Comparison of ENCODE assay signal across 13 cellular contexts in the genomic region with DNA sequence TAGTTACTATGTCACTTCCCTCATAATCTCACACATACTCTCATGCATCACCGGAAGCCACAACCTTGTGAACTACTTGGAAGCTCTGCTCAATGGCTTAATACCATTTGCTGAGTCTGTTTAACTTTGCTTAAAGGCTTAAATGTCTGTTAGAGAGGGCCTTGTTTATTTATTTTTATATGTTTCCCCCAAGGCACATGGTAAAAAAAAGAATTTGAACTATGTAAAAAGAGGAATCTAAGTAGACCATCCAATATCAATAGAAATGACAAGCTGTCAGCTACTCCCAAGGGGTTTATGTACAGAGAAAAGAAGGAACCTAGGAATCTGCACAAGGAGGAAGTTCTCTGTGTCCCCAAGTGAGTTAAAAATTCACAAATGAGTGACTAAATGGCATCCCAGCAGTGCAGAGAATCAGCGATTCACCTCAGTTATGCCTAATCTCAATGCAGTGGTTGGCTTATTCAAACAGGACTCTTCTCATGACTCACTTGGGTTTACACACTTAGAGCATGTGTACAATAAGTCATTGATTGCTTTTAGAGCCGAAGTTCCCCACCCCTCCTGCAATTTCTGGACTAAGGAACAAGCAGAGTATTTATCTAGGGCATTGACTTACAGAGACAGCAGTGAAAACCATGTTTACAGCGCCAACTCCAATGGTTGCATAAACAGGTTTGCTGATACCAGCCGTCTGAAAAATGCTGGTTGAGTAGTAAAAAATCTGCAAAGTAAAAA. TPM values are rescaled to one million over a fixed set of nuclear protein-coding genes. Genes with fewer than 3 reads are reported as not detected.
DNase-seq lines count a peak whose midpoint lies in the region; ATAC-seq, FAIRE-seq and TF ChIP-seq lines count a peak whose summit lies in the region.
"Had no signal": no experiment of that assay in that cellular context is flagged by ENCODE, and none has a peak within 500 bp of the region (broad histone marks: within the 10 kb centered on the region; RNA-seq: fewer than 3 reads in every experiment).

No MANE protein-coding gene starts in this region.

- CTCF ChIA-PET in IMR-90 (lab: Yijun Ruan, JAX) = interaction anchor here (1.0 to 1.1 kb wide), 2 partner anchors 27 to 40 kb away, joined by 3 read pairs; no protein-coding TSS in a partner anchor

- in situ Hi-C loops in IMR-90 (cut with MboI; ENCODE audit: low sequenced_read_pairs) = no loop called here

- no peak overlapping the region for H3K23ac ChIP-seq in IMR-90 (ENCODE audit: low read depth, low read length)

- no peak overlapping the region; the same call in 1 of the 2 replicates for H2BK20ac ChIP-seq in IMR-90 (ENCODE audit: low read depth, low read length)

- H2BK5ac ChIP-seq in IMR-90 (ENCODE audit: low read depth, low read length, poor library complexity, severe bottlenecking) = peak overlapping the region; percentile 5

- H3K27ac ChIP-seq in IMR-90 (ENCODE audit: insufficient read depth, low read length) = no peak overlapping the region
- no peak overlapping the region for H3K27ac ChIP-seq in effector memory CD4-positive, alpha-beta T cell (ENCODE audit: insufficient read depth, low read length, poor library complexity, severe bottlenecking)
- H3K27ac ChIP-seq: heart left ventricle, thoracic aorta had no signal

- dilution Hi-C loops in IMR-90 (cut with HindIII; ENCODE audit: low sequenced_read_pairs, unreplicated experiment) = no loop called here

- 0 out of 2 replicates have a peak overlapping the region, but pooled peaks have one; percentile 16 for H2BK120ac ChIP-seq in IMR-90 (ENCODE audit: low read depth, low read length)

- no peak overlapping the region for H2AK5ac ChIP-seq in IMR-90 (ENCODE audit: low read depth, low read length)

- FAIRE-seq in GM18507 (lab: Jason Lieb, UNC) = peak; percentile 74

- 63% methylated on average over 3 of the region's 5 CpGs; no CpG with 5 or more reads in 1 of the 2 experiments for WGBS in IMR-90 (ENCODE audit: extremely low coverage in 2 of 2, insufficient read length in 1 of 2), 2 experiments

- TF ChIP-seq CTCF in IMR-90 (conservative IDR thresholded peaks at IDR 0.05; ENCODE audit: low read depth, low read length) = no peak

- H2AFZ ChIP-seq in IMR-90 (replicated peaks; ENCODE audit: low read length, poor library complexity) = no peak overlapping the region

- 0 out of 3 replicates have a peak overlapping the region, but pooled peaks have one; percentile 62 for H2BK15ac ChIP-seq in IMR-90 (ENCODE audit: low read depth, low read length)

- no peak overlapping the region for H2AK9ac ChIP-seq in IMR-90 (replicated peaks; ENCODE audit: low read depth, low read length, poor library complexity)

- H3K56ac ChIP-seq in IMR-90 (ENCODE audit: extremely low read depth, insufficient read depth, low read length) = no peak overlapping the region

- H4K5ac ChIP-seq in IMR-90 (ENCODE audit: low read depth, low read length) = no peak overlapping the region

- no peaks in the 10 kb centered on the region for H3K36me3 ChIP-seq in IMR-90 (ENCODE audit: control insufficient read depth, insufficient read depth, low read length)
- no peaks in the 10 kb centered on the region for H3K36me3 ChIP-seq in effector memory CD4-positive, alpha-beta T cell (ENCODE audit: control insufficient read depth, insufficient read depth, low read length)
- H3K36me3 ChIP-seq: heart left ventricle, thoracic aorta had no signal

- no peak overlapping the region for H3K9ac ChIP-seq in IMR-90 (ENCODE audit: low read depth, low read length)

- peak overlapping the region; percentile 42; the same call in 1 of the 2 replicates for H3K18ac ChIP-seq in IMR-90 (ENCODE audit: low read depth, low read length)

- H3K4me1 ChIP-seq in IMR-90 (ENCODE audit: control insufficient read depth, insufficient read depth, low read length) = peaks cover 13% of the 10 kb centered on the region
- no peaks in the 10 kb centered on the region for H3K4me1 ChIP-seq in effector memory CD4-positive, alpha-beta T cell (ENCODE audit: control insufficient read depth, insufficient read depth, low read length, poor library complexity, severe bottlenecking)

- no peaks in the 10 kb centered on the region for H3K79me1 ChIP-seq in IMR-90 (ENCODE audit: low read depth in 1 of 2, low read length in 2 of 2)

- H4K20me1 ChIP-seq in IMR-90 (ENCODE audit: insufficient read depth, low read length) = no peaks in the 10 kb centered on the region

- BruUV-seq in IMR-90 (replicated peaks; lab: Mats Ljungman, UMichigan) = no TSS peak

- H3K4me3 ChIP-seq in IMR-90 (ENCODE audit: insufficient read depth, low read depth, low read length) = no peak overlapping the region
- H3K4me3 ChIP-seq in effector memory CD4-positive, alpha-beta T cell (ENCODE audit: insufficient read depth, low read depth, low read length, poor library complexity, severe bottlenecking) = no peak overlapping the region
- H3K4me3 ChIP-seq: heart left ventricle, thoracic aorta had no signal

- 0 out of 2 replicates have a peak overlapping the region, but pooled peaks have one; percentile 40 for H3K14ac ChIP-seq in IMR-90 (replicated peaks; ENCODE audit: low read depth, low read length)

- no peak overlapping the region for H4K91ac ChIP-seq in IMR-90 (ENCODE audit: insufficient read depth, low read depth, low read length)

- no peak overlapping the region for H3K4ac ChIP-seq in IMR-90 (ENCODE audit: low read depth, low read length)

- intact Hi-C loops in IMR-90 (cut with micrococcal nuclease) = no loop called here

- H3K9me3 ChIP-seq in IMR-90 (ENCODE audit: control insufficient read depth, insufficient read depth, low read length) = no peaks in the 10 kb centered on the region
- H3K9me3 ChIP-seq in effector memory CD4-positive, alpha-beta T cell (ENCODE audit: control insufficient read depth, low read length) = no peaks in the 10 kb centered on the region
- H3K9me3 ChIP-seq: heart left ventricle, thoracic aorta had no signal

- POLR2A ChIA-PET in IMR-90 (lab: Charles Lee; ENCODE audit: unreplicated experiment) = no interaction called here

- peak overlapping the region; percentile 6; the same call in 1 of the 2 replicates for H3K4me2 ChIP-seq in IMR-90 (ENCODE audit: low read depth, low read length)

- TF ChIP-seq POLR2A in IMR-90 (IDR thresholded peaks at IDR 0.05; ENCODE audit: low read depth, low read length) = no peak

- H3K27me3 ChIP-seq in IMR-90 (ENCODE audit: control insufficient read depth, insufficient read depth, low read length) = no peaks in the 10 kb centered on the region
- no peaks in the 10 kb centered on the region for H3K27me3 ChIP-seq in effector memory CD4-positive, alpha-beta T cell (replicated peaks; ENCODE audit: control insufficient read depth, insufficient read depth, low read length, poor library complexity, severe bottlenecking)
- H3K27me3 ChIP-seq: heart left ventricle had no signal

- peak; percentile 58 for ATAC-seq in IMR-90 (ENCODE audit: low read depth)
- ATAC-seq in HG03159 (IDR thresholded peaks at IDR 0.05; ENCODE audit: unreplicated experiment) = no peak
- ATAC-seq: heart left ventricle had no signal

- H3K9me1 ChIP-seq in IMR-90 (ENCODE audit: insufficient read depth, low read length) = peaks cover 9% of the 10 kb centered on the region

- TF ChIP-seq RAD21 in IMR-90 (IDR thresholded peaks at IDR 0.05; ENCODE audit: low read length) = no peak

- DNase-seq in GM18507 (ENCODE audit: extremely low spot score, insufficient read length, low read depth) = no peak
- DNase-seq in IMR-90 = peak; percentile 66
- peak; percentile 55 for DNase-seq in dedifferentiated amniotic fluid mesenchymal stem cell (ENCODE audit: extremely low spot score)
- peak; percentile 21 for DNase-seq in myocyte (ENCODE audit: low read depth)
- no peak for DNase-seq in stimulated activated CD4-positive, alpha-beta T cell treated with anti-CD3 and anti-CD28 coated beads, Interleukin-4, amount 100 ng/mL, for 4 hours
- no peak for DNase-seq in effector memory CD4-positive, alpha-beta T cell
- DNase-seq in NCI-H82 treated with DMSO at 0.1 percent for 48 hours (lab: John Stamatoyannopoulos, UW; ENCODE audit: unreplicated experiment) = no peak
- DNase-seq: activated naive CD4-positive, alpha-beta T cell treated with anti-CD3 and anti-CD28 coated beads, Interleukin-2, amount 10 ng/mL, durations not matched to agents 7 days and 5 days; H9; heart left ventricle; NCI-H1092 treated with DMSO at 0.1 percent for 48 hours had no signal

- H4K8ac ChIP-seq in IMR-90 (ENCODE audit: low read depth in 2 of 2, low read length in 2 of 2) = no peak overlapping the region

TF ChIP-seq in IMR-90, 13 proteins besides CTCF, POLR2A, EP300 and RAD21:
- TF ChIP-seq SMC3 (IDR thresholded peaks at IDR 0.05; ENCODE audit: low read depth, low read length) (no peak), FOS (IDR thresholded peaks at IDR 0.05; ENCODE audit: low read depth, low read length) (no peak)

RNA-seq across cellular contexts. Expression of a gene that starts 24.4 kb away (rescaled TPM):
- not detected in 2 replicates for total RNA-seq in IMR-90 (2012; rRNA removed)
- not detected in 2 replicates for polyA plus RNA-seq in IMR-90 (2012; rRNA removed)
- polyA plus RNA-seq in IMR-90 (2012; cell fraction: cytosol; rRNA removed) = not detected in 2 replicates
- polyA plus RNA-seq in IMR-90 (2012; cell fraction: nucleus; rRNA removed; ENCODE audit: low replicate concordance) = not detected in 2 replicates
- total RNA-seq in myocyte = not detected in 2 replicates
- not detected for polyA plus RNA-seq in myocyte (2012)
- total RNA-seq: H9, heart left ventricle, thoracic aorta had no signal

Comparison
In these comparisons a context has a peak if more than half of its experiments do, and no peak if none do; other contexts are left out.
1. DNase-seq: peak in IMR-90 (single experiment), dedifferentiated amniotic fluid mesenchymal stem cell (single experiment) and myocyte (single experiment); none in GM18507 (single experiment), stimulated activated CD4-positive, alpha-beta T cell treated with anti-CD3 and anti-CD28 coated beads, Interleukin-4, amount 100 ng/mL, for 4 hours (0 of 2), effector memory CD4-positive, alpha-beta T cell (0 of 3) and NCI-H82 treated with DMSO at 0.1 percent for 48 hours (single experiment).